ENCODE assay signal across 20 cellular contexts in the genomic region with DNA sequence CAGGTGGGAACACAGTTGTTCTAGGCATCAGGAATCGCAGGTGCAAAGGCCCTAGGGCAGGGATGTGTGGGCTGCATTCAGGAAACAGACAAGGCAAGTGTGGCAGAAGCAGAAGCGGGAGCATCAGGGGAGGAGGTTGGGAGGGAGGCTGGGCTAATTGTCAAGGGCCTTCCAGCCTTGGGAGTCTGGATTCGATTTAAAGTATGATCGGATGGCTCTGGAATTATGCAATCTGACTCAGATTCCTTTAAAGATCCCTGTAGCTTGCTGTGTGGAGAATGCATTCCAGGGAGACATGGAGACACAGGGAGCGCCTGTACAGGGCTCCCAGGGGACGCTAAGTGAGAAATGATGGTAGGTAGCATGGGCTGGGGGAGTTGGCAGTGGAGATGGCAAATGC.
A peak's percentile ranks its signal among the peaks of the same experiment; 100 is the strongest.
DNase-seq lines count a peak whose midpoint lies in the region; ATAC-seq and TF ChIP-seq lines count a peak whose summit lies in the region.
"Had no signal": no experiment of that assay in that cellular context is flagged by ENCODE, and none has a peak within 500 bp of the region (broad histone marks: within the 10 kb centered on the region; RNA-seq: fewer than 3 reads in every experiment).

No MANE protein-coding gene starts in this region.

- DNase-seq in CD8-positive, alpha-beta T cell: no peak
- peak; percentile 8 for DNase-seq in SK-N-MC (ENCODE audit: low read depth, low spot score)
- peak; percentile 83 for DNase-seq in fibroblast of gingiva (ENCODE audit: low read depth)
- DNase-seq in sciatic nerve (ENCODE audit: low spot score): no peak
- no peak for DNase-seq in DMS79 treated with DMSO at 0.1 percent for 48 hours (lab: John Stamatoyannopoulos, UW)
- DNase-seq in body of pancreas: no peak
- DNase-seq: activated CD8-positive, alpha-beta T cell treated with anti-CD3 and anti-CD28 coated beads, Interleukin-2, amount 10 ng/mL, durations not matched to agents 7 days and 5 days; amniotic stem cell; CD8-positive, alpha-beta memory T cell; hippocampal formation; kidney glomerular epithelial cell; mucosa of descending colon; NCI-H1105; NCI-H2171 treated with DMSO at 0.1 percent for 48 hours; RPMI8226; T-cell had no signal

- TF ChIP-seq POLR2A in body of pancreas (IDR thresholded peaks at IDR 0.05): no peak

- CTCF ChIA-PET in CD8-positive, alpha-beta T cell (lab: Charles Lee): no interaction called here

- peaks cover 10% of the 10 kb centered on the region for H3K4me1 Mint-ChIP-seq in CD8-positive, alpha-beta T cell (ENCODE audit: low read depth)

- intact Hi-C loops in CD8-positive, alpha-beta T cell (cut with DNase I, micrococcal nuclease): no loop called here
- intact Hi-C loops in sciatic nerve (cut with DNase I) (no loop called here), body of pancreas (cut with DNase I) (no loop called here)

- no peaks in the 10 kb centered on the region for H3K9me3 ChIP-seq in CD8-positive, alpha-beta T cell (ENCODE audit: low read length)
- H3K9me3 ChIP-seq in SK-N-MC (ENCODE audit: low read depth, low read length) (no peaks in the 10 kb centered on the region), body of pancreas (no peaks in the 10 kb centered on the region)
- H3K9me3 ChIP-seq: mucosa of descending colon had no signal

- no peak overlapping the region for H3K9ac ChIP-seq in SK-N-MC (ENCODE audit: insufficient read length)

- WGBS in body of pancreas, 2 donors: 68 to 77% methylated on average over 6 of the region's 6 CpGs

- no peaks in the 10 kb centered on the region for H3K36me3 ChIP-seq in CD8-positive, alpha-beta T cell (ENCODE audit: insufficient read depth, low read length)
- H3K36me3 ChIP-seq in SK-N-MC (ENCODE audit: insufficient read depth, low read length) (no peaks in the 10 kb centered on the region), body of pancreas (replicated peaks in 1 of 2; ENCODE audit: insufficient read depth in 1 of 2, low read depth in 2 of 2) (no peaks in the 10 kb centered on the region)

- POLR2A ChIA-PET in CD8-positive, alpha-beta T cell (lab: Charles Lee): no interaction called here

- H3K9me3 Mint-ChIP-seq in CD8-positive, alpha-beta T cell: no peaks in the 10 kb centered on the region
- H3K9me3 Mint-ChIP-seq: activated T-helper 1 cell treated with anti-CD3 and anti-CD28 coated beads, Interleukin-12 subunit alpha, Interleukin-12 subunit beta, Interleukin-2, Interleukin-4 antibody, amounts not matched to agents 30 ng/mL and 10 ng/mL and 1 ng/mL, durations not matched to agents 14 hours and 24 hours and 36 hours; CD8-positive, alpha-beta memory T cell; dendritic cell treated with granulocyte-macrophage colony-stimulating factor and Interleukin-4, amounts not matched to agents 40 ng/mL and 50 ng/mL, for 4 days; T-cell had no signal

- H3K27me3 Mint-ChIP-seq in CD8-positive, alpha-beta T cell (ENCODE audit: low read depth): no peaks in the 10 kb centered on the region
- H3K27me3 Mint-ChIP-seq: CD8-positive, alpha-beta memory T cell had no signal

- H3K36me3 Mint-ChIP-seq in CD8-positive, alpha-beta T cell: no peaks in the 10 kb centered on the region
- H3K36me3 Mint-ChIP-seq: CD8-positive, alpha-beta memory T cell; T-cell had no signal

- no peak for ATAC-seq in CD8-positive, alpha-beta T cell
- ATAC-seq in sciatic nerve (peak; percentile 64), body of pancreas (no peak), HG03460 (IDR thresholded peaks at IDR 0.05; ENCODE audit: unreplicated experiment) (no peak)
- ATAC-seq: activated CD8-positive, alpha-beta T cell treated with anti-CD3 and anti-CD28 coated beads, Interleukin-2, amount 10 ng/mL, durations not matched to agents 7 days and 5 days; mucosa of descending colon; T-cell had no signal

- H3K27ac ChIP-seq in CD8-positive, alpha-beta T cell (ENCODE audit: low read depth, low read length): no peak overlapping the region
- H3K27ac ChIP-seq in SK-N-MC (no peak overlapping the region), body of pancreas (no peak overlapping the region)

- H3K4me3 Mint-ChIP-seq in CD8-positive, alpha-beta T cell: no peak overlapping the region
- H3K4me3 Mint-ChIP-seq: activated CD8-positive, alpha-beta T cell treated with anti-CD3 and anti-CD28 coated beads, Interleukin-2, amount 10 ng/mL, durations not matched to agents 7 days and 5 days; activated T-helper 1 cell treated with anti-CD3 and anti-CD28 coated beads, Interleukin-12 subunit alpha, Interleukin-12 subunit beta, Interleukin-2, Interleukin-4 antibody, amounts not matched to agents 30 ng/mL and 10 ng/mL and 1 ng/mL, durations not matched to agents 14 hours and 24 hours and 36 hours; dendritic cell treated with granulocyte-macrophage colony-stimulating factor and Interleukin-4, amounts not matched to agents 40 ng/mL and 50 ng/mL, for 4 days had no signal

- H3K4me1 ChIP-seq in CD8-positive, alpha-beta T cell (ENCODE audit: insufficient read depth, low read length): peaks cover 5% of the 10 kb centered on the region
- H3K4me1 ChIP-seq in body of pancreas: no peaks in the 10 kb centered on the region

- no peaks in the 10 kb centered on the region for H3K27me3 ChIP-seq in CD8-positive, alpha-beta T cell (ENCODE audit: insufficient read depth, low read length)
- no peaks in the 10 kb centered on the region for H3K27me3 ChIP-seq in body of pancreas

- no peak for TF ChIP-seq CTCF in CD8-positive, alpha-beta T cell (IDR thresholded peaks at IDR 0.05)
- no peak for TF ChIP-seq CTCF in body of pancreas (IDR thresholded peaks at IDR 0.05)

- H3K27ac Mint-ChIP-seq in CD8-positive, alpha-beta T cell: peak overlapping the region; percentile 27
- H3K27ac Mint-ChIP-seq: activated CD8-positive, alpha-beta T cell treated with anti-CD3 and anti-CD28 coated beads, Interleukin-2, amount 10 ng/mL, durations not matched to agents 7 days and 5 days; activated T-helper 1 cell treated with anti-CD3 and anti-CD28 coated beads, Interleukin-12 subunit alpha, Interleukin-12 subunit beta, Interleukin-2, Interleukin-4 antibody, amounts not matched to agents 30 ng/mL and 10 ng/mL and 1 ng/mL, durations not matched to agents 14 hours and 24 hours and 36 hours; dendritic cell treated with granulocyte-macrophage colony-stimulating factor and Interleukin-4, amounts not matched to agents 40 ng/mL and 50 ng/mL, for 4 days had no signal

- H3K4me3 ChIP-seq in CD8-positive, alpha-beta T cell (ENCODE audit: low read depth, low read length): no peak overlapping the region
- H3K4me3 ChIP-seq in SK-N-MC: no peak overlapping the region
- no peak overlapping the region for H3K4me3 ChIP-seq in body of pancreas
- H3K4me3 ChIP-seq: mucosa of descending colon, skin epidermis had no signal

Comparison
In these comparisons a context has a peak if more than half of its experiments do, and no peak if none do; other contexts are left out.
1. DNase-seq: peak in SK-N-MC (single experiment) and fibroblast of gingiva (single experiment); none in CD8-positive, alpha-beta T cell (0 of 7), sciatic nerve (single experiment), DMS79 treated with DMSO at 0.1 percent for 48 hours (single experiment) and body of pancreas (0 of 4).